Comparison of ENCODE assay signal across 13 cellular contexts in the genomic region with DNA sequence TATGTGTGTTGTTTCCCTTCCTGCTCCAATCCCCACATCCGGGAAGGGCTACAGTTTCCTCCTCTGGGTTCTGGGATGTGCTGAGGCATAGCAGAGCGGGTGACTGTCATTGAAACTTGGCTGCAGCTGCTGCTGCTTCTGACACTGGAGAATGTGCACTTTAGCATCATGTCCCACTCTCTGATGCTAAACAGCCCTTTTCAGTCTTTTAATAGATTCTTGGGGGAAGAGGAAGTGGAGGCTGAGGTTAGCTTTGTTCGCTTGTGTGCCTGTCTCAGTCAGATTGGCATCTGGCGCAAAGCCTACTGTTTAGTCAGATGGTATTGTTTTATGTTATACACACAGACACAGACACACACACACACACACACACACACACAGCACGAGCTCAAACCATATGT.
DNase-seq lines count a peak whose midpoint lies in the region; ATAC-seq, FAIRE-seq and TF ChIP-seq lines count a peak whose summit lies in the region.
"Had no signal": no experiment of that assay in that cellular context is flagged by ENCODE, and none has a peak within 500 bp of the region (broad histone marks: within the 10 kb centered on the region; RNA-seq: fewer than 3 reads in every experiment).

No MANE protein-coding gene starts in this region.

- no peak for ATAC-seq in CD4-positive, alpha-beta T cell (ENCODE audit: poor library complexity)
- ATAC-seq: A549 had no signal

- H4K20me1 ChIP-seq in smooth muscle cell (ENCODE audit: low read depth), result no peaks in the 10 kb centered on the region

- H3K4me3 ChIP-seq in smooth muscle cell (no peak overlapping the region), sigmoid colon (no peak overlapping the region), breast epithelium (no peak overlapping the region)
- H3K4me3 ChIP-seq: A549, tibial nerve had no signal

- no peaks in the 10 kb centered on the region for H3K36me3 ChIP-seq in smooth muscle cell (ENCODE audit: low read depth)
- no peaks in the 10 kb centered on the region for H3K36me3 ChIP-seq in sigmoid colon
- H3K36me3 ChIP-seq in breast epithelium, result no peaks in the 10 kb centered on the region
- H3K36me3 ChIP-seq: tibial nerve had no signal

- peaks cover 14% of the 10 kb centered on the region for H3K9me3 Mint-ChIP-seq in chondrocyte (ENCODE audit: low read depth)
- H3K9me3 Mint-ChIP-seq in CD4-positive, alpha-beta T cell, result no peaks in the 10 kb centered on the region

- peaks cover 71% of the 10 kb centered on the region for H3K4me1 Mint-ChIP-seq in chondrocyte (ENCODE audit: low read depth)
- H3K4me1 Mint-ChIP-seq in CD4-positive, alpha-beta T cell (ENCODE audit: low read depth), result no peaks in the 10 kb centered on the region

- intact Hi-C loops in sigmoid colon (cut with DNase I), result no loop called here
- intact Hi-C loops in CD4-positive, alpha-beta T cell (cut with DNase I, micrococcal nuclease), result no loop called here
- intact Hi-C loops in breast epithelium (cut with DNase I; ENCODE audit: low total_unique reads), result no loop called here

- WGBS in smooth muscle cell (ENCODE audit: low lambda C conversion rate), result 39% methylated on average over 5 of the region's 5 CpGs
- 39 to 69% methylated on average over 5 of the region's 5 CpGs for WGBS in sigmoid colon, 2 donors

- no peaks in the 10 kb centered on the region for H3K36me3 Mint-ChIP-seq in chondrocyte (ENCODE audit: low read depth)
- no peaks in the 10 kb centered on the region for H3K36me3 Mint-ChIP-seq in CD4-positive, alpha-beta T cell (ENCODE audit: low read depth)

- TF ChIP-seq EP300 in sigmoid colon (IDR thresholded peaks at IDR 0.05), result no peak

- H3K27me3 Mint-ChIP-seq in chondrocyte (ENCODE audit: low read depth), result no peaks in the 10 kb centered on the region
- H3K27me3 Mint-ChIP-seq in CD4-positive, alpha-beta T cell, result no peaks in the 10 kb centered on the region

- no peak for TF ChIP-seq CTCF in chondrocyte (IDR thresholded peaks at IDR 0.05)
- no peak for TF ChIP-seq CTCF in smooth muscle cell (IDR thresholded peaks at IDR 0.05; ENCODE audit: borderline replicate concordance, insufficient read depth, poor library complexity, severe bottlenecking)
- no peak for TF ChIP-seq CTCF in sigmoid colon (IDR thresholded peaks at IDR 0.05)
- TF ChIP-seq CTCF in CD4-positive, alpha-beta T cell (IDR thresholded peaks at IDR 0.05), result no peak
- TF ChIP-seq CTCF in breast epithelium (IDR thresholded peaks at IDR 0.05), result no peak

- peak; percentile 58 for FAIRE-seq in HTR-8/SVneo (lab: Jason Lieb, UNC)
- FAIRE-seq: A549 had no signal

- peak overlapping the region; percentile 28 for H3K27ac Mint-ChIP-seq in chondrocyte (ENCODE audit: unreplicated experiment)
- no peak overlapping the region for H3K27ac Mint-ChIP-seq in CD4-positive, alpha-beta T cell

- no peak overlapping the region for H3K9ac ChIP-seq in smooth muscle cell (ENCODE audit: low read depth)

- H3K4me1 ChIP-seq in smooth muscle cell (ENCODE audit: low read depth), result peaks cover 39% of the 10 kb centered on the region
- H3K4me1 ChIP-seq in sigmoid colon, result peaks cover 0 to 31% (median 29%) of the 10 kb centered on the region in 4 donors
- H3K4me1 ChIP-seq in breast epithelium, result no peaks in the 10 kb centered on the region

- H3K27ac ChIP-seq in smooth muscle cell (ENCODE audit: low read depth) (peak overlapping the region; percentile 13), sigmoid colon (no peak overlapping the region), breast epithelium (no peak overlapping the region)
- H3K27ac ChIP-seq in CD4-positive, alpha-beta T cell (ENCODE audit: low read depth, low read length), result no peak overlapping the region
- H3K27ac ChIP-seq: A549 had no signal

- TF ChIP-seq POLR2A in sigmoid colon (IDR thresholded peaks at IDR 0.05), result no peak
- no peak for TF ChIP-seq POLR2A in breast epithelium (IDR thresholded peaks at IDR 0.05)

- H3K9me3 ChIP-seq in smooth muscle cell (replicated peaks; ENCODE audit: low read depth) (no peaks in the 10 kb centered on the region), sigmoid colon (no peaks in the 10 kb centered on the region), breast epithelium (no peaks in the 10 kb centered on the region)
- no peaks in the 10 kb centered on the region for H3K9me3 ChIP-seq in CD4-positive, alpha-beta T cell (ENCODE audit: control insufficient read depth, low read length)
- H3K9me3 ChIP-seq: A549, tibial nerve had no signal

- DNase-seq in NCI-H748 (lab: John Stamatoyannopoulos, UW; ENCODE audit: unreplicated experiment) (peak; percentile 67), NCI-H748 treated with DMSO at 0.1 percent for 48 hours (lab: John Stamatoyannopoulos, UW) (no peak), HTR-8/SVneo (ENCODE audit: insufficient read length, low spot score) (no peak), chondrocyte (ENCODE audit: low spot score) (no peak), smooth muscle cell (lab: John Stamatoyannopoulos, UW; ENCODE audit: unreplicated experiment) (no peak), sigmoid colon (no peak), breast epithelium (ENCODE audit: low spot score in 2 of 2) (no peak)
- no peak for DNase-seq in CD4-positive, alpha-beta T cell
- DNase-seq: activated CD4-positive, alpha-beta T cell treated with anti-CD3 and anti-CD28 coated beads, Interleukin-2, amount 50 U/mL, for 4 hours; Right ventricle myocardium superior; stimulated activated CD4-positive, alpha-beta T cell treated with anti-CD3 and anti-CD28 coated beads, Interleukin-2, amount 100 ng/mL, for 48 hours had no signal

- H3F3A ChIP-seq in smooth muscle cell (ENCODE audit: low read depth), result peaks cover 19% of the 10 kb centered on the region

- H3K4me3 Mint-ChIP-seq in chondrocyte (ENCODE audit: unreplicated experiment), result no peak overlapping the region
- no peak overlapping the region for H3K4me3 Mint-ChIP-seq in CD4-positive, alpha-beta T cell

- no peak overlapping the region for H2AFZ ChIP-seq in smooth muscle cell (ENCODE audit: low read depth)

- CTCF ChIA-PET in CD4-positive, alpha-beta T cell (lab: Charles Lee), result no interaction called here

- POLR2A ChIA-PET in CD4-positive, alpha-beta T cell (lab: Charles Lee), result no interaction called here

- H3K27me3 ChIP-seq in smooth muscle cell (ENCODE audit: low read depth), result no peaks in the 10 kb centered on the region
- H3K27me3 ChIP-seq in sigmoid colon, result no peaks in the 10 kb centered on the region
- no peaks in the 10 kb centered on the region for H3K27me3 ChIP-seq in CD4-positive, alpha-beta T cell (ENCODE audit: control insufficient read depth, insufficient read depth, low read length)
- no peaks in the 10 kb centered on the region for H3K27me3 ChIP-seq in breast epithelium
- H3K27me3 ChIP-seq: tibial nerve had no signal

- H3K4me2 ChIP-seq in smooth muscle cell, result no peak overlapping the region
- H3K4me2 ChIP-seq: A549 had no signal

- H3K79me2 ChIP-seq in smooth muscle cell (ENCODE audit: low read depth), result no peaks in the 10 kb centered on the region
